Comparison of ENCODE assay signal across 29 cellular contexts in genomic region chr7:127513311-127513710, GRCh38.
"Had no signal": no experiment of that assay in that cellular context is flagged by ENCODE, and none has a peak within 500 bp of the region (broad histone marks: within the 10 kb centered on the region; RNA-seq: fewer than 3 reads in every experiment).

No MANE protein-coding gene starts in this region.

- DNase-seq: stimulated activated CD4-positive, alpha-beta T cell treated with anti-CD3 and anti-CD28 coated beads, Interleukin-2, amount 100 ng/mL, for 48 hours; stimulated activated CD4-positive, alpha-beta T cell treated with anti-CD3 and anti-CD28 coated beads, Interleukin-4, amount 100 ng/mL, for 1 hour; stimulated activated CD4-positive, alpha-beta T cell treated with anti-CD3 and anti-CD28 coated beads, Interleukin-4, amount 100 ng/mL, for 24 hours; stimulated activated CD4-positive, alpha-beta T cell treated with anti-CD3 and anti-CD28 coated beads, Interleukin-4, amount 100 ng/mL, for 4 hours; stimulated activated CD8-positive, alpha-beta memory T cell treated with anti-CD3 and anti-CD28 coated beads, Interleukin-4, amount 100 ng/mL, for 48 hours; stimulated activated naive B cell treated with anti-CD40 and anti-IgM and Interleukin-4, amounts not matched to agents 10 μg/mL and 1 μg/mL and 100 μg/mL, for 72 hours; stimulated activated naive CD4-positive, alpha-beta T cell; stimulated activated naive CD4-positive, alpha-beta T cell treated with Interleukin-2 at 50 U/mL for 16 hours; stimulated activated naive CD8-positive, alpha-beta T cell treated with anti-CD3 and anti-CD28 coated beads, Interleukin-15, amount 100 ng/mL, for 72 hours; stimulated activated naive CD8-positive, alpha-beta T cell treated with anti-CD3 and anti-CD28 coated beads, Interleukin-15, Interleukin-2, amounts not matched to agents 100 U/mL and 50 U/mL, for 24 hours; stomach; substantia nigra; testis; thyroid gland; tibial artery; transverse colon; trophoblast cell; upper lobe of right lung; uterus had no signal

- H3K9me3 ChIP-seq: stomach, suprapubic skin, testis, thoracic aorta, thyroid gland, tibial artery, tibial nerve, transverse colon, upper lobe of left lung, upper lobe of right lung, uterus, vagina had no signal

- H3K4me1 Mint-ChIP-seq: stimulated activated effector memory CD8-positive, alpha-beta T cell treated with anti-CD3 and anti-CD28 coated beads, Interleukin-12 subunit alpha, Interleukin-12 subunit beta, amount 100 ng/mL, for 72 hours; stimulated activated memory B cell treated with anti-CD40 and anti-IgM and Interleukin-4, amounts not matched to agents 10 μg/mL and 1 μg/mL and 100 μg/mL, for 72 hours; stimulated activated naive B cell treated with anti-CD40 and anti-IgM and Interleukin-4, amounts not matched to agents 10 μg/mL and 1 μg/mL and 100 μg/mL, for 72 hours; stimulated activated naive CD8-positive, alpha-beta T cell treated with anti-CD3 and anti-CD28 coated beads, Interleukin-15, amount 100 ng/mL, for 72 hours had no signal

- H3K36me3 ChIP-seq: stomach, suprapubic skin, thoracic aorta, thyroid gland, tibial artery, tibial nerve, transverse colon, upper lobe of left lung, upper lobe of right lung, uterus, vagina had no signal

- H3K4me1 ChIP-seq: stomach, suprapubic skin, testis, thyroid gland, tibial artery, tibial nerve, transverse colon, upper lobe of left lung, upper lobe of right lung, uterus, vagina had no signal

- H3K4me3 Mint-ChIP-seq: stimulated activated effector memory CD8-positive, alpha-beta T cell treated with anti-CD3 and anti-CD28 coated beads, Interleukin-12 subunit alpha, Interleukin-12 subunit beta, amount 100 ng/mL, for 72 hours; stimulated activated memory B cell treated with anti-CD40 and anti-IgM and Interleukin-4, amounts not matched to agents 10 μg/mL and 1 μg/mL and 100 μg/mL, for 72 hours; stimulated activated naive B cell treated with anti-CD40 and anti-IgM and Interleukin-4, amounts not matched to agents 10 μg/mL and 1 μg/mL and 100 μg/mL, for 72 hours; stimulated activated naive CD8-positive, alpha-beta T cell treated with anti-CD3 and anti-CD28 coated beads, Interleukin-15, amount 100 ng/mL, for 72 hours; stimulated activated naive CD8-positive, alpha-beta T cell treated with anti-CD3 and anti-CD28 coated beads, Interleukin-15, Interleukin-2, amounts not matched to agents 100 ng/mL and 50 ng/mL, for 24 hours; type B pancreatic cell had no signal

- H3K27ac ChIP-seq: stomach, suprapubic skin, testis, thoracic aorta, thyroid gland, tibial artery, tibial nerve, transverse colon, upper lobe of left lung, upper lobe of right lung, uterus, vagina had no signal

- H3K9me3 Mint-ChIP-seq: stimulated activated effector memory CD8-positive, alpha-beta T cell treated with anti-CD3 and anti-CD28 coated beads, Interleukin-12 subunit alpha, Interleukin-12 subunit beta, amount 100 ng/mL, for 72 hours; stimulated activated memory B cell treated with anti-CD40 and anti-IgM and Interleukin-4, amounts not matched to agents 10 μg/mL and 1 μg/mL and 100 μg/mL, for 72 hours; stimulated activated naive B cell treated with anti-CD40 and anti-IgM and Interleukin-4, amounts not matched to agents 10 μg/mL and 1 μg/mL and 100 μg/mL, for 72 hours; stimulated activated naive CD8-positive, alpha-beta T cell treated with anti-CD3 and anti-CD28 coated beads, Interleukin-15, amount 100 ng/mL, for 72 hours; stimulated activated naive CD8-positive, alpha-beta T cell treated with anti-CD3 and anti-CD28 coated beads, Interleukin-15, Interleukin-2, amounts not matched to agents 100 ng/mL and 50 ng/mL, for 24 hours; type B pancreatic cell had no signal

- ATAC-seq: stimulated activated effector memory CD8-positive, alpha-beta T cell treated with anti-CD3 and anti-CD28 coated beads, Interleukin-12 subunit alpha, Interleukin-12 subunit beta, amount 100 ng/mL, for 72 hours; stimulated activated memory B cell treated with anti-CD40 and anti-IgM and Interleukin-4, amounts not matched to agents 10 μg/mL and 1 μg/mL and 100 μg/mL, for 72 hours; stimulated activated naive B cell treated with anti-CD40 and anti-IgM and Interleukin-4, amounts not matched to agents 10 μg/mL and 1 μg/mL and 100 μg/mL, for 72 hours; stimulated activated naive CD8-positive, alpha-beta T cell treated with anti-CD3 and anti-CD28 coated beads, Interleukin-15, amount 100 ng/mL, for 72 hours; stimulated activated naive CD8-positive, alpha-beta T cell treated with anti-CD3 and anti-CD28 coated beads, Interleukin-15, Interleukin-2, amounts not matched to agents 100 U/mL and 50 U/mL, for 24 hours; upper lobe of right lung had no signal

- H3K36me3 Mint-ChIP-seq: stimulated activated effector memory CD8-positive, alpha-beta T cell treated with anti-CD3 and anti-CD28 coated beads, Interleukin-12 subunit alpha, Interleukin-12 subunit beta, amount 100 ng/mL, for 72 hours; stimulated activated memory B cell treated with anti-CD40 and anti-IgM and Interleukin-4, amounts not matched to agents 10 μg/mL and 1 μg/mL and 100 μg/mL, for 72 hours; stimulated activated naive B cell treated with anti-CD40 and anti-IgM and Interleukin-4, amounts not matched to agents 10 μg/mL and 1 μg/mL and 100 μg/mL, for 72 hours; type B pancreatic cell had no signal

- H3K27ac Mint-ChIP-seq: stimulated activated effector memory CD8-positive, alpha-beta T cell treated with anti-CD3 and anti-CD28 coated beads, Interleukin-12 subunit alpha, Interleukin-12 subunit beta, amount 100 ng/mL, for 72 hours; stimulated activated memory B cell treated with anti-CD40 and anti-IgM and Interleukin-4, amounts not matched to agents 10 μg/mL and 1 μg/mL and 100 μg/mL, for 72 hours; stimulated activated naive B cell treated with anti-CD40 and anti-IgM and Interleukin-4, amounts not matched to agents 10 μg/mL and 1 μg/mL and 100 μg/mL, for 72 hours; stimulated activated naive CD8-positive, alpha-beta T cell treated with anti-CD3 and anti-CD28 coated beads, Interleukin-15, amount 100 ng/mL, for 72 hours; stimulated activated naive CD8-positive, alpha-beta T cell treated with anti-CD3 and anti-CD28 coated beads, Interleukin-15, Interleukin-2, amounts not matched to agents 100 ng/mL and 50 ng/mL, for 24 hours; type B pancreatic cell had no signal

- H3K4me3 ChIP-seq: stomach, suprapubic skin, testis, thoracic aorta, thyroid gland, tibial artery, tibial nerve, transverse colon, upper lobe of left lung, upper lobe of right lung, uterus, vagina had no signal

- FAIRE-seq: urothelium cell line had no signal

- H3K27me3 ChIP-seq: stomach, testis, thyroid gland, tibial artery, upper lobe of left lung, upper lobe of right lung, uterus, vagina had no signal
